8 cellular contexts compared by ENCODE assay signal in the genomic region with DNA sequence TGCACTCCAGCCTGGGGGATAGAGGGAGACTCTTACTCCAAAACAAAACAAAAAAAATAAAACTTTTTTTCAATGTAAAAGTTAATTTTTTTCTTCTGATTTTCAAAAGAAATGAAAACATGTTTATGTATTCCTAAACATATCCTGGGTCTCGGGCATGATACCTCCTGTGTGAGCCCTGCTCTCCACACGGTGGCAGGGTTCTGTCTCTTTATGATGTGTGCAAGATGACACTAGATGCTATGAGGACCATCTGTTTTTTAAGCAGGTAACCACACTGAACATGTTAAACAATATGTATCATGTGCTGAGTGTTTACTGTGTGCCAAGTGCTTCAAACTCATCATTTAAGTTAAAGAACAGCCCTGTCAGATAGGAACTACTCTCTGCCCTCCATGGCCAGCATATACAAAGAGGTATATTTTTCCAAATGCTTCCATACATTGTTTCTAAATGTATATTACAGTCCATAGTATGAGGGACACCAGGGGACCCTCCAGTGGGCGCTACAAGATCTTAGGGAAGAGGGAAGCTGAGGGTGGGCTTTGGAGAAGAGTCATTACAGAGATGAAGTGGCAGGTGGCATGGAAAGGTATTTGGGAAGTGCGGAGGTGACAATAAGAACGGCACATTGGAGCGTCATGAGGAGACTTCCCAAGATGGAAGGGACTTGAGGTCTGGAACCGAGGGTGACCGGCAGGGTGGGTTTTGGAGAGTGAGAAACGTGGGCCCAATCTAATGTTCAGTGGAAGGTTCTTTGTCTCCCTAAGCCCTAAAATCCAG. TPM values are rescaled to one million over a fixed set of nuclear protein-coding genes. Genes with fewer than 3 reads are reported as not detected.
DNase-seq lines count a peak whose midpoint lies in the region; ATAC-seq, FAIRE-seq and TF ChIP-seq lines count a peak whose summit lies in the region.

No MANE protein-coding gene starts in this region.

- no peaks in the 10 kb centered on the region for H3K9me3 Mint-ChIP-seq in activated T-cell treated with anti-CD3 and anti-CD28 coated beads, Interleukin-2, amount 50 U/mL, for 72 hours

- 100% methylated on average over 3 of the region's 9 CpGs; no CpG with 5 or more reads in 1 of the 2 experiments for WGBS in IMR-90 (ENCODE audit: extremely low coverage in 2 of 2, insufficient read length in 1 of 2), 2 experiments
- 56 to 69% methylated on average over 9 of the region's 9 CpGs for WGBS in body of pancreas, 2 donors

- no peak overlapping the region for H3K4ac ChIP-seq in IMR-90 (ENCODE audit: low read depth, low read length)

- CTCF ChIA-PET in IMR-90 (lab: Yijun Ruan, JAX): interaction anchor here (0.7 to 4.6 kb wide), 4 partner anchors 123 to 254 kb away, joined by 3 to 24 read pairs (median 3); no protein-coding TSS in a partner anchor

- H2BK5ac ChIP-seq in IMR-90 (ENCODE audit: low read depth, low read length, poor library complexity, severe bottlenecking): no peak overlapping the region

- H3K56ac ChIP-seq in IMR-90 (ENCODE audit: extremely low read depth, insufficient read depth, low read length): no peak overlapping the region

- H2BK15ac ChIP-seq in IMR-90 (ENCODE audit: low read depth, low read length): no peak overlapping the region

- no peaks in the 10 kb centered on the region for H3K9me1 ChIP-seq in IMR-90 (ENCODE audit: insufficient read depth, low read length)

- no peaks in the 10 kb centered on the region for H3K36me3 ChIP-seq in IMR-90 (ENCODE audit: control insufficient read depth, insufficient read depth, low read length)
- H3K36me3 ChIP-seq in body of pancreas (replicated peaks in 1 of 2; ENCODE audit: insufficient read depth in 1 of 2, low read depth in 2 of 2): no peaks in the 10 kb centered on the region

- no peaks in the 10 kb centered on the region for H3K27me3 Mint-ChIP-seq in activated T-cell treated with anti-CD3 and anti-CD28 coated beads, Interleukin-2, amount 50 U/mL, for 72 hours (ENCODE audit: low read depth)

- FAIRE-seq in RCC 7860 (lab: Jason Lieb, UNC): no peak

- H3K36me3 Mint-ChIP-seq in activated T-cell treated with anti-CD3 and anti-CD28 coated beads, Interleukin-2, amount 50 U/mL, for 72 hours (ENCODE audit: insufficient read depth in 2 of 2): peaks cover 0 to 2% of the 10 kb centered on the region in 2 donors

- POLR2A ChIA-PET in IMR-90 (lab: Charles Lee; ENCODE audit: unreplicated experiment): no interaction called here

- dilution Hi-C loops in IMR-90 (cut with HindIII; ENCODE audit: low sequenced_read_pairs, unreplicated experiment): loop anchor here (25.0 kb wide), 1 partner anchor 170 kb away; a partner anchor contains a TSS

- no peaks in the 10 kb centered on the region for H3K79me1 ChIP-seq in IMR-90 (ENCODE audit: low read depth in 1 of 2, low read length in 2 of 2)

- no peak overlapping the region for H3K14ac ChIP-seq in IMR-90 (replicated peaks; ENCODE audit: low read depth, low read length)

- intact Hi-C loops in IMR-90 (cut with micrococcal nuclease): loop anchor here (1.0 kb wide), 4 partner anchors 120 to 347 kb away; no protein-coding TSS in a partner anchor
- intact Hi-C loops in body of pancreas (cut with DNase I): loop anchor here (10.0 kb wide), 1 partner anchor 362 kb away; no protein-coding TSS in a partner anchor

- no peak overlapping the region for H3K4me3 ChIP-seq in IMR-90 (ENCODE audit: insufficient read depth, low read depth, low read length)
- H3K4me3 ChIP-seq in fibroblast of mammary gland (ENCODE audit: control insufficient read depth, low read depth, low read length): no peak overlapping the region
- H3K4me3 ChIP-seq in body of pancreas: no peak overlapping the region

- no peak for TF ChIP-seq POLR2A in IMR-90 (IDR thresholded peaks at IDR 0.05; ENCODE audit: low read depth, low read length)
- no peak for TF ChIP-seq POLR2A in body of pancreas (IDR thresholded peaks at IDR 0.05)

- TF ChIP-seq CTCF in IMR-90 (conservative IDR thresholded peaks at IDR 0.05; ENCODE audit: low read depth, low read length) (peak; percentile 33), fibroblast of mammary gland (conservative IDR thresholded peaks at IDR 0.05; ENCODE audit: control insufficient read depth, insufficient read depth, low read depth, low read length) (peak; percentile 21), body of pancreas (IDR thresholded peaks at IDR 0.05) (no peak)

- no peaks in the 10 kb centered on the region for H4K20me1 ChIP-seq in IMR-90 (ENCODE audit: insufficient read depth, low read length)

- no peak overlapping the region for H3K18ac ChIP-seq in IMR-90 (ENCODE audit: low read depth, low read length)

- peaks cover 26% of the 10 kb centered on the region for H3K4me1 Mint-ChIP-seq in activated T-cell treated with anti-CD3 and anti-CD28 coated beads, Interleukin-2, amount 50 U/mL, for 72 hours (ENCODE audit: low read depth)

- no peak overlapping the region for H3K23ac ChIP-seq in IMR-90 (ENCODE audit: low read depth, low read length)

- no peak overlapping the region for H3K4me2 ChIP-seq in IMR-90 (ENCODE audit: low read depth, low read length)

- H3K27ac ChIP-seq in IMR-90 (ENCODE audit: insufficient read depth, low read length): no peak overlapping the region
- H3K27ac ChIP-seq in body of pancreas: no peak overlapping the region

- no TSS peak for BruUV-seq in IMR-90 (replicated peaks; lab: Mats Ljungman, UMichigan)

- H3K27me3 ChIP-seq in IMR-90 (ENCODE audit: control insufficient read depth, insufficient read depth, low read length): no peaks in the 10 kb centered on the region
- H3K27me3 ChIP-seq in body of pancreas: no peaks in the 10 kb centered on the region

- H4K8ac ChIP-seq in IMR-90 (ENCODE audit: low read depth in 2 of 2, low read length in 2 of 2): no peak overlapping the region

- no peak overlapping the region for H2BK120ac ChIP-seq in IMR-90 (ENCODE audit: low read depth, low read length)

- no peak overlapping the region for H3K27ac Mint-ChIP-seq in activated T-cell treated with anti-CD3 and anti-CD28 coated beads, Interleukin-2, amount 50 U/mL, for 72 hours

- DNase-seq in activated T-cell treated with anti-CD3 and anti-CD28 coated beads, Interleukin-2, amount 50 U/mL, for 72 hours: peak; percentile 37 to 43
- no peak for DNase-seq in activated T-cell treated with anti-CD3 and anti-CD28 coated beads, Interleukin-2, amount 50 U/mL, for 1 hour
- DNase-seq in IMR-90: peak; percentile 19
- DNase-seq in OCI-M1 (lab: John Stamatoyannopoulos, UW): peak; percentile 45
- DNase-seq in fibroblast of mammary gland (ENCODE audit: low read depth): peak; percentile 24
- DNase-seq in body of pancreas: no peak
- no peak for DNase-seq in RCC 7860 (ENCODE audit: low spot score)
- no peak for DNase-seq in COLO829 (ENCODE audit: low spot score)

- TF ChIP-seq RAD21 in IMR-90 (IDR thresholded peaks at IDR 0.05; ENCODE audit: low read length): peak; percentile 17; the same call in 1 of the 2 replicates

- peaks cover 8% of the 10 kb centered on the region for H3K4me1 ChIP-seq in IMR-90 (ENCODE audit: control insufficient read depth, insufficient read depth, low read length)
- H3K4me1 ChIP-seq in body of pancreas: peaks cover 16% of the 10 kb centered on the region

- no peaks in the 10 kb centered on the region for H3K9me3 ChIP-seq in IMR-90 (ENCODE audit: control insufficient read depth, insufficient read depth, low read length)
- H3K9me3 ChIP-seq in body of pancreas: no peaks in the 10 kb centered on the region

- in situ Hi-C loops in IMR-90 (cut with MboI; ENCODE audit: low sequenced_read_pairs): loop anchor here (5.0 to 10.0 kb wide), 2 partner anchors 180 to 392 kb away; no protein-coding TSS in a partner anchor

- no peak overlapping the region for H2AK9ac ChIP-seq in IMR-90 (replicated peaks; ENCODE audit: low read depth, low read length, poor library complexity)

- H2AFZ ChIP-seq in IMR-90 (replicated peaks; ENCODE audit: low read length, poor library complexity): peak overlapping the region; percentile 83

- ATAC-seq in activated T-cell treated with anti-CD3 and anti-CD28 coated beads, Interleukin-2, amount 50 U/mL, for 72 hours (replicated peaks in 1 of 2): peak; percentile 75 to 79
- no peak for ATAC-seq in IMR-90 (ENCODE audit: low read depth)
- ATAC-seq in body of pancreas: no peak

- H3K4me3 Mint-ChIP-seq in activated T-cell treated with anti-CD3 and anti-CD28 coated beads, Interleukin-2, amount 50 U/mL, for 72 hours: no peak overlapping the region

- no peak overlapping the region for H3K9ac ChIP-seq in IMR-90 (ENCODE audit: low read depth, low read length)

- no peak overlapping the region for H2AK5ac ChIP-seq in IMR-90 (ENCODE audit: low read depth, low read length)

- no peak overlapping the region for H4K91ac ChIP-seq in IMR-90 (ENCODE audit: insufficient read depth, low read depth, low read length)

- no peak overlapping the region for H4K5ac ChIP-seq in IMR-90 (ENCODE audit: low read depth, low read length)

- no peak overlapping the region for H2BK20ac ChIP-seq in IMR-90 (ENCODE audit: low read depth, low read length)

TF ChIP-seq in IMR-90, 13 proteins besides CTCF, POLR2A, EP300 and RAD21:
- TF ChIP-seq MXI1 (IDR thresholded peaks at IDR 0.05; ENCODE audit: borderline replicate concordance, low read depth, low read length) (no peak), MAZ (IDR thresholded peaks at IDR 0.05; ENCODE audit: borderline replicate concordance, low read depth, low read length) (no peak), CEBPB (IDR thresholded peaks at IDR 0.05; ENCODE audit: low read depth, low read length) (no peak), CHD1 (IDR thresholded peaks at IDR 0.05; ENCODE audit: low read depth, low read length) (no peak), NFE2L2 (IDR thresholded peaks at IDR 0.05; ENCODE audit: low read depth, low read length) (no peak), MAFK (IDR thresholded peaks at IDR 0.05; ENCODE audit: low read depth, low read length) (no peak), SMC3 (IDR thresholded peaks at IDR 0.05; ENCODE audit: low read depth, low read length) (peak; percentile 30; the same call in 1 of the 2 replicates), RFX5 (IDR thresholded peaks at IDR 0.05; ENCODE audit: low read depth, low read length) (no peak), BHLHE40 (IDR thresholded peaks at IDR 0.05; ENCODE audit: low read depth, low read length) (no peak)

RNA-seq across cellular contexts. Expression of a gene that starts 28.5 kb away (rescaled TPM):
- 10 to 100 TPM; 39.1 to 41.7 TPM for total RNA-seq in activated T-cell treated with anti-CD3 and anti-CD28 coated beads, Interleukin-2, amount 50 U/mL, for 72 hours
- total RNA-seq in IMR-90 (2012; rRNA removed) (53.6 and 86.7 TPM in 2 replicates), body of pancreas (1,000 to 10,000 TPM in 1 of 2 donors, 100 to 1,000 TPM in 1; 412 to 1,093 TPM)
- polyA plus RNA-seq in IMR-90 (2012; rRNA removed): 171 and 406 TPM in 2 replicates
- 405 and 665 TPM in 2 replicates for polyA plus RNA-seq in IMR-90 (2012; cell fraction: cytosol; rRNA removed)
- polyA plus RNA-seq in IMR-90 (2012; cell fraction: nucleus; rRNA removed; ENCODE audit: low replicate concordance): 1,840 and 2,271 TPM in 2 replicates

Comparison
In these comparisons a context has a peak if more than half of its experiments do, and no peak if none do; other contexts are left out.
1. DNase-seq: peak in activated T-cell treated with anti-CD3 and anti-CD28 coated beads, Interleukin-2, amount 50 U/mL, for 72 hours (2 of 2), IMR-90 (single experiment), OCI-M1 (single experiment) and fibroblast of mammary gland (single experiment); none in activated T-cell treated with anti-CD3 and anti-CD28 coated beads, Interleukin-2, amount 50 U/mL, for 1 hour (single experiment), body of pancreas (0 of 4), RCC 7860 (single experiment) and COLO829 (single experiment).
2. ATAC-seq: peak in activated T-cell treated with anti-CD3 and anti-CD28 coated beads, Interleukin-2, amount 50 U/mL, for 72 hours (2 of 2); none in IMR-90 (single experiment) and body of pancreas (single experiment).
3. CTCF ChIP-seq: peak in IMR-90 (single experiment) and fibroblast of mammary gland (single experiment); none in body of pancreas (0 of 7).